Comparison of ENCODE assay signal across 9 cellular contexts in the genomic region with DNA sequence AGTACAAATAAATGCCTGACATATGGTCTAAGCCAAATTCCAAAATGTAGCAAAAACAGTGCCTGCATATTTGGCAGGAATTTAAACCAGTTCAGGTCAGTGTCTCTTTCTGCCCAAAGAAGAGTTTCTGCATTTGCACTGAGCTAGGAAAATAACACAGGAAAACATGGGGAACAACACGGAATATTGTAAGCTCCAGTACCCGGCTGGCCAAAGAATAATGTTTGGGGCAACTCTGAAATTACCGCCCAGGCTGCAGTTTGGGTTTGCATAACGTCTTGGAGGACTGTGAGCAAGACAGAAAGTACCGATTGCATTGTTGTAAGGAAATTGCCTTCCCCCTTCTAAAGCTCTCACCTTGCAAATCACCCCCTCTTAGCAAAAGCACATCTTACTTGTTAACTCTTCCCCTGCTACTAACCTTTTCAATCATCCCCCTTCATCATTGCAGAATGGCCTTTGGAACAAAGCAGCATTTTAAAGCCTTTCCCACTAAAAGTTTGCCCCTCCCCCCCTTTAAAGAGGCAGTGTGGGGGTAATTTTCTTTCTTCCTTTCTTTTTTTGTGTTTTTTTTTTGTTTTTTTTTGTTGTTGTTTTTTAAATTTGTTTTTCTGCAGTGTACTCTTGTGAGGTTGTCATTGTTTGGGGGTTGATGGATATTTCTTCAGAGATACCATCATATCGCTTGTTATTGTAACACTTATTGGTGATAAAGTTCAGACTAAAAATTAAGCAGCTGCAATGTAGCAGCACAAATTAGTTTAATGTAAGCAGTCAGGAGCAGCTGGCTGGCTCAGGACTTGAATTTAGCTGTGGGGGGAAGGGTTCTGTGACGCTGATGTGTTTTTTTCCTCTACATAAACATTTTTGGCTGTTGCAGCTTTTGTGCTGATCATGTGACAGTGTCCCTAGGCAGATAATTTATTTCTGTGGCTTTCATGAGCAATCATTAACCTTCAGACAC.
DNase-seq lines count a peak whose midpoint lies in the region; ATAC-seq lines count a peak whose summit lies in the region.
"Had no signal": no experiment of that assay in that cellular context is flagged by ENCODE, and none has a peak within 500 bp of the region (broad histone marks: within the 10 kb centered on the region; RNA-seq: fewer than 3 reads in every experiment).

No MANE protein-coding gene starts in this region.

- no peak overlapping the region for H3K4me3 Mint-ChIP-seq in activated CD8-positive, alpha-beta T cell treated with anti-CD3 and anti-CD28 coated beads, Interleukin-2, amount 10 ng/mL, durations not matched to agents 7 days and 5 days

- no peaks in the 10 kb centered on the region for H3K4me1 Mint-ChIP-seq in activated CD8-positive, alpha-beta T cell treated with anti-CD3 and anti-CD28 coated beads, Interleukin-2, amount 10 ng/mL, durations not matched to agents 7 days and 5 days (ENCODE audit: low read depth)

- H3K9me3 Mint-ChIP-seq in activated CD8-positive, alpha-beta T cell treated with anti-CD3 and anti-CD28 coated beads, Interleukin-2, amount 10 ng/mL, durations not matched to agents 7 days and 5 days (ENCODE audit: insufficient read depth) = no peaks in the 10 kb centered on the region

- CTCF ChIA-PET in activated CD8-positive, alpha-beta T cell treated with anti-CD3 and anti-CD28 coated beads, Interleukin-2, amount 10 ng/mL, durations not matched to agents 7 days and 5 days (lab: Charles Lee) = no interaction called here

- peaks cover 11% of the 10 kb centered on the region for H3K27me3 Mint-ChIP-seq in activated CD8-positive, alpha-beta T cell treated with anti-CD3 and anti-CD28 coated beads, Interleukin-2, amount 10 ng/mL, durations not matched to agents 7 days and 5 days (ENCODE audit: low read depth)

- H3K36me3 Mint-ChIP-seq in activated CD8-positive, alpha-beta T cell treated with anti-CD3 and anti-CD28 coated beads, Interleukin-2, amount 10 ng/mL, durations not matched to agents 7 days and 5 days (ENCODE audit: low read depth) = no peaks in the 10 kb centered on the region

- H3K27ac Mint-ChIP-seq in activated CD8-positive, alpha-beta T cell treated with anti-CD3 and anti-CD28 coated beads, Interleukin-2, amount 10 ng/mL, durations not matched to agents 7 days and 5 days = no peak overlapping the region

- DNase-seq in GM03348 (ENCODE audit: low spot score) (peak; percentile 27), NOMO-1 treated with DMSO at 0.1 percent for 48 hours (lab: John Stamatoyannopoulos, UW; ENCODE audit: unreplicated experiment) (peak; percentile 67), fibroblast of gingiva (ENCODE audit: low read depth) (peak; percentile 71), renal cortical epithelial cell (ENCODE audit: low read depth) (peak; percentile 87), NCI-H2029 treated with DMSO at 0.1 percent for 48 hours (lab: John Stamatoyannopoulos, UW) (no peak)
- DNase-seq in activated CD8-positive, alpha-beta T cell treated with anti-CD3 and anti-CD28 coated beads, Interleukin-2, amount 10 ng/mL, durations not matched to agents 7 days and 5 days = no peak

- POLR2A ChIA-PET in activated CD8-positive, alpha-beta T cell treated with anti-CD3 and anti-CD28 coated beads, Interleukin-2, amount 10 ng/mL, durations not matched to agents 7 days and 5 days (lab: Charles Lee) = no interaction called here

- ATAC-seq in HG02870 (IDR thresholded peaks at IDR 0.05; ENCODE audit: unreplicated experiment) = peak; percentile 86
- no peak for ATAC-seq in activated CD8-positive, alpha-beta T cell treated with anti-CD3 and anti-CD28 coated beads, Interleukin-2, amount 10 ng/mL, durations not matched to agents 7 days and 5 days
- ATAC-seq in GM19395 (IDR thresholded peaks at IDR 0.05; ENCODE audit: unreplicated experiment) = no peak
- ATAC-seq: HCT116 had no signal

Comparison
In these comparisons a context has a peak if more than half of its experiments do, and no peak if none do; other contexts are left out.
1. DNase-seq: peak in GM03348 (single experiment), NOMO-1 treated with DMSO at 0.1 percent for 48 hours (single experiment), fibroblast of gingiva (single experiment) and renal cortical epithelial cell (single experiment); none in activated CD8-positive, alpha-beta T cell treated with anti-CD3 and anti-CD28 coated beads, Interleukin-2, amount 10 ng/mL, durations not matched to agents 7 days and 5 days (single experiment) and NCI-H2029 treated with DMSO at 0.1 percent for 48 hours (single experiment).